ENCODE assay signal across 8 cellular contexts in the genomic region with DNA sequence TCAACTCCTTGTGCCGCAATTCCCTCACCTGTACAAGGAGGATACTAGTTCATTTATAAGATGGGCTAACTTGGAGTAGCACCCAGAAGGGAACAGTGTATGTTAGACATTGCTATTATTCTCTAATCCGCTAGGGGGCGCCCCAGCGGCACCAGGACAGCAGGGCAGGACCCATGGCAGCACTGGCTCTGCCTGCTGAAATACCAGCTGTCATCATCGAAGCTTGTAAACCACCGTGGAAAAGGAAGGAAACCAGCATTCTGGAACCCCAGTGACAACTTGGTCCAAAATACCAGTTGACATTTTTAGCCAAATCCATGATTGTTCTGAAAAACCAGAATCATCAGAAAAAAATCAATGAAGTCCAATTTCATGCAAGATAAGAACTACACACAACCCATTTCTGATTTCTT.
DNase-seq lines count a peak whose midpoint lies in the region; TF ChIP-seq lines count a peak whose summit lies in the region.

No MANE protein-coding gene starts in this region.

- H3K27me3 Mint-ChIP-seq in HFFc6 (ENCODE audit: insufficient read depth): peaks cover 1% of the 10 kb centered on the region; the same call in 1 of the 2 replicates
- H3K27me3 Mint-ChIP-seq in activated CD4-positive, alpha-beta memory T cell treated with anti-CD3 and anti-CD28 coated beads, Interleukin-2, amount 10 ng/mL, durations not matched to agents 7 days and 5 days: peaks cover 10% of the 10 kb centered on the region

- DNase-seq in AG04450 (ENCODE audit: low read depth, low spot score) (no peak), GM12864 (ENCODE audit: low read depth) (peak; percentile 5), HFFc6 (peak; percentile 51), NCI-H128 (lab: John Stamatoyannopoulos, UW; ENCODE audit: unreplicated experiment) (peak; percentile 3), foreskin melanocyte (peak; percentile 22), posterior cingulate gyrus (peak in 7 of 10 donors; percentile 32 to 92 (median 50)), NK-92 (lab: John Stamatoyannopoulos, UW; ENCODE audit: unreplicated experiment) (no peak)
- DNase-seq in activated CD4-positive, alpha-beta memory T cell treated with anti-CD3 and anti-CD28 coated beads, Interleukin-2, amount 10 ng/mL, durations not matched to agents 7 days and 5 days: peak; percentile 44

- H3K4me3 ChIP-seq in AG04450 (ENCODE audit: low read depth, low read length) (no peak overlapping the region), GM12864 (ENCODE audit: low read depth, low read length) (no peak overlapping the region)

- H3K9me3 Mint-ChIP-seq in HFFc6: peaks cover 10% of the 10 kb centered on the region
- no peaks in the 10 kb centered on the region for H3K9me3 Mint-ChIP-seq in activated CD4-positive, alpha-beta memory T cell treated with anti-CD3 and anti-CD28 coated beads, Interleukin-2, amount 10 ng/mL, durations not matched to agents 7 days and 5 days

- no peak overlapping the region for H3K4me3 Mint-ChIP-seq in HFFc6
- H3K4me3 Mint-ChIP-seq in activated CD4-positive, alpha-beta memory T cell treated with anti-CD3 and anti-CD28 coated beads, Interleukin-2, amount 10 ng/mL, durations not matched to agents 7 days and 5 days: no peak overlapping the region

- H3K27ac ChIP-seq in AG04450 (ENCODE audit: low read depth, low read length): no peak overlapping the region

- peaks cover 37% of the 10 kb centered on the region for H3K4me1 Mint-ChIP-seq in HFFc6 (ENCODE audit: low read depth)
- no peaks in the 10 kb centered on the region for H3K4me1 Mint-ChIP-seq in activated CD4-positive, alpha-beta memory T cell treated with anti-CD3 and anti-CD28 coated beads, Interleukin-2, amount 10 ng/mL, durations not matched to agents 7 days and 5 days

- POLR2A ChIA-PET in AG04450 (lab: Yijun Ruan, JAX): no interaction called here
- POLR2A ChIA-PET in activated CD4-positive, alpha-beta memory T cell treated with anti-CD3 and anti-CD28 coated beads, Interleukin-2, amount 10 ng/mL, durations not matched to agents 7 days and 5 days (lab: Charles Lee): no interaction called here

- H3K9me3 ChIP-seq in AG04450 (ENCODE audit: control insufficient read depth, insufficient read depth, low read length): no peaks in the 10 kb centered on the region

- intact Hi-C loops in posterior cingulate gyrus (cut with DNase I): loop anchor here (10.0 kb wide), 1 partner anchor 129 kb away; the partner anchor contains the start of gene ITGA8

- CTCF ChIA-PET in AG04450 (lab: Charles Lee): interaction anchor here (0.6 to 2.2 kb wide), 9 partner anchors 8 to 218 kb away, joined by 3 to 18 read pairs (median 3); partner anchors contain the start of gene ITGA8
- CTCF ChIA-PET in activated CD4-positive, alpha-beta memory T cell treated with anti-CD3 and anti-CD28 coated beads, Interleukin-2, amount 10 ng/mL, durations not matched to agents 7 days and 5 days (lab: Charles Lee): interaction anchor here (0.7 to 1.7 kb wide), 6 partner anchors 8 to 237 kb away, joined by 3 read pairs; no protein-coding TSS in a partner anchor

- H3K27me3 ChIP-seq in AG04450 (ENCODE audit: control insufficient read depth, insufficient read depth, low read length): no peaks in the 10 kb centered on the region

- TF ChIP-seq CTCF in AG04450 (IDR thresholded peaks at IDR 0.05; ENCODE audit: low read depth, low read length) (peak; percentile 69), GM12864 (IDR thresholded peaks at IDR 0.05; ENCODE audit: low read depth, low read length, missing control alignments) (peak; percentile 75), HFFc6 (IDR thresholded peaks at IDR 0.05) (peak; percentile 96)

- peaks cover 10% of the 10 kb centered on the region for H3K36me3 Mint-ChIP-seq in HFFc6 (ENCODE audit: low read depth)
- H3K36me3 Mint-ChIP-seq in activated CD4-positive, alpha-beta memory T cell treated with anti-CD3 and anti-CD28 coated beads, Interleukin-2, amount 10 ng/mL, durations not matched to agents 7 days and 5 days (ENCODE audit: low read depth): no peaks in the 10 kb centered on the region

- H3K27ac Mint-ChIP-seq in HFFc6: no peak overlapping the region
- no peak overlapping the region for H3K27ac Mint-ChIP-seq in activated CD4-positive, alpha-beta memory T cell treated with anti-CD3 and anti-CD28 coated beads, Interleukin-2, amount 10 ng/mL, durations not matched to agents 7 days and 5 days

Comparison
In these comparisons a context has a peak if more than half of its experiments do, and no peak if none do; other contexts are left out.
1. DNase-seq: peak in GM12864 (single experiment), HFFc6 (single experiment), NCI-H128 (single experiment), activated CD4-positive, alpha-beta memory T cell treated with anti-CD3 and anti-CD28 coated beads, Interleukin-2, amount 10 ng/mL, durations not matched to agents 7 days and 5 days (single experiment), foreskin melanocyte (single experiment) and posterior cingulate gyrus (7 of 10); none in AG04450 (single experiment) and NK-92 (single experiment).
2. Peak in every context shown above with its lines, with median percentiles within 50 percentile points of each other: CTCF ChIP-seq.